8 cellular contexts compared by ENCODE assay signal in the genomic region with DNA sequence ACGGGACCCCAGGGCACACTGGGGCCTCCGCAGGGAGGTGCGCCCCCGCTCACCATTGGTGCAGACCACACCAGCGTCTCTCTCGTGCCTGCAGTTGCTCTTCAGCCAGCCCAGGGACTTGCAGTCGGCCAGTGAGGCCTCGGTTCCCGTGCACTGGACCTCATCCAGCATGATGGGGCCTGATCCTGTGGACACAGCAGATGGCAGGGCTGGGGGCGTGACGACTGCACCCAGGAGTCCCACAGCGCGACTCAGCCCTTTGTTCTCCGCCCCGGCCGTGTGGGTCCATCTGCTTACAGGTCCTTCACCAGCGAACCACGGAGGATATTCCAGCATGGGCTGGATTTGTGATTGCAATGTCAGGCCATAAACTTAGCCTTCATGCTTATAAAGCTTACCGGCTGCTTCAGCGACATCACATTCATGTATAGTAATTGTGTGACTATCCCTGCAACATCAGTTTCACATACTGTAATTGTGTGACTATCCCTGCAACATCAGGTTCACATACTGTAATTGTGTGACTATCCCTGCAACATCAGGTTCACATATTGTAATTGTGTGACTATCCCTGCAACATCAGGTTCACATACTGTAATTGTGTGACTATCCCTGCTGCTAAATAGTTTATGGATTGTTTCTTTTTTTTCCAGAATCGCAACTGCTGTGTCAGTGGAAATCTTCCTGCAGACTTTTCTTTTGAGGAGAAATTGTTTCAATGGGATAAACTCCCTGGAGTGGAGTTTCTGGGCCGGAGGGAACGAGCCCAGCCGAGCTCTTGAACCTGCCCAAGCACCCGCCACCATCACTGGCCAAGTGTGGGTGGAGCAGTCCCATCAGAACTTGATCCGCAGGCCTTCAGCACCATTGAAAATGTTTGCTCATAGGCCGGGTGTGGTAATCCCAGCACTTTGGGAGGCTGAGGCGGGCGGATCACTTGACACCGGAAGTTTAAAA. TPM values are rescaled to one million over a fixed set of nuclear protein-coding genes. Genes with fewer than 3 reads are reported as not detected.
DNase-seq lines count a peak whose midpoint lies in the region; ATAC-seq lines count a peak whose summit lies in the region.

No MANE protein-coding gene starts in this region.

- DNase-seq in EL (peak; percentile 46), NCI-H446 (lab: John Stamatoyannopoulos, UW) (peak; percentile 69 to 83), dermis microvascular lymphatic vessel endothelial cell (ENCODE audit: low read depth in 2 of 2) (peak; percentile 63 to 70), midbrain (lab: John Stamatoyannopoulos, UW) (peak; percentile 35), activated gamma-delta T cell treated with Interleukin-2 at 50 U/mL for 16 hours (no peak)
- no peak for DNase-seq in stimulated activated CD4-positive, alpha-beta T cell treated with anti-CD3 and anti-CD28 coated beads, Interleukin-4, amount 100 ng/mL, for 1 hour

- ATAC-seq in HG03571 (IDR thresholded peaks at IDR 0.05; ENCODE audit: unreplicated experiment) (no peak), HG02884 (IDR thresholded peaks at IDR 0.05; ENCODE audit: unreplicated experiment) (no peak)

RNA-seq across cellular contexts. Expression of a gene that starts 4.8 kb away (rescaled TPM):
- 1.4 and 2.8 TPM in 2 replicates for total RNA-seq in dermis microvascular lymphatic vessel endothelial cell

RNA-seq across cellular contexts. Expression of a gene that starts 34.7 kb away (rescaled TPM):
- 40.3 and 53.5 TPM in 2 replicates for total RNA-seq in dermis microvascular lymphatic vessel endothelial cell

RNA-seq across cellular contexts. Expression of a gene that starts 49.1 kb away (rescaled TPM):
- total RNA-seq in dermis microvascular lymphatic vessel endothelial cell = 8.3 and 10.7 TPM in 2 replicates

RNA-seq across cellular contexts. Expression of a gene that starts 49.7 kb away (rescaled TPM):
- 34.5 and 112 TPM in 2 replicates for total RNA-seq in dermis microvascular lymphatic vessel endothelial cell

Comparison
In these comparisons a context has a peak if more than half of its experiments do, and no peak if none do; other contexts are left out.
1. DNase-seq: peak in EL (single experiment), NCI-H446 (2 of 2), dermis microvascular lymphatic vessel endothelial cell (2 of 2) and midbrain (single experiment); none in activated gamma-delta T cell treated with Interleukin-2 at 50 U/mL for 16 hours (single experiment) and stimulated activated CD4-positive, alpha-beta T cell treated with anti-CD3 and anti-CD28 coated beads, Interleukin-4, amount 100 ng/mL, for 1 hour (single experiment).